Comparison of ENCODE assay signal across 1 cellular context in genomic region chr11:43282607-43283440, GRCh38.
TF ChIP-seq lines count a peak whose summit lies in the region.

No MANE protein-coding gene starts in this region.

TF ChIP-seq in IMR-90, 13 proteins besides CTCF, POLR2A, EP300 and RAD21 (continued from another document):
- TF ChIP-seq BHLHE40 (IDR thresholded peaks at IDR 0.05; ENCODE audit: low read depth, low read length) (no peak), CHD1 (IDR thresholded peaks at IDR 0.05; ENCODE audit: low read depth, low read length) (no peak)
